In genomic region chr22:27240298-27240885, GRCh38 we compare ENCODE assay signal across 1 cellular context.
TF ChIP-seq lines count a peak whose summit lies in the region.

No MANE protein-coding gene starts in this region.

TF ChIP-seq in WTC11, 78 proteins besides CTCF, POLR2A, EP300 and RAD21 (continued from another document):
- TF ChIP-seq E2F1 (CRISPR knock-in tag; IDR thresholded peaks at IDR 0.05) = no peak
- TF ChIP-seq ZNF219 (CRISPR knock-in tag; IDR thresholded peaks at IDR 0.05; ENCODE audit: borderline replicate concordance) = no peak
